ENCODE assay signal across 9 cellular contexts in the genomic region with DNA sequence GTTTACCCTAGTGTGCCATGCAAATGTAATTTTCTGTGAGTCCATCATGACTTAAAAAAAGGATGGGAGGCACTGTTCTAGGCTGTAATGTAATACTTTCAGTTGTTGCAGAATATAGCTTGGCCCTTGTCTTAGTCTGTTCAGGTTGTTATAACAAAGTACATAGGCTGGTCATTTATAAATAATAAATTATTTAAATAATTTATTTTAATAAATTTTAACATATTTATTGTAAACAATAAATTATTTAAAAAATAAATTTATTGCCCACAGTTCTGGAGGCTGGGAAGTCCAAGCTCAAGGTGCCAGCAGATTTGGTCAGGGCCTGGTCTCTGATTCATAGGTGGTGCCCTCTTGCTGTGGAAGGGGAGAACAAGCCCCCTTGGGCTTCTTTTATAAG. TPM values are rescaled to one million over a fixed set of nuclear protein-coding genes. Genes with fewer than 3 reads are reported as not detected.
"Had no signal": no experiment of that assay in that cellular context is flagged by ENCODE, and none has a peak within 500 bp of the region (broad histone marks: within the 10 kb centered on the region; RNA-seq: fewer than 3 reads in every experiment).

No MANE protein-coding gene starts in this region.

- H3K27ac Mint-ChIP-seq: HFFc6, IgD-negative memory B cell had no signal

- H2AFZ ChIP-seq: GM23248 had no signal

- H3K36me3 Mint-ChIP-seq: IgD-negative memory B cell had no signal

- H3K4me3 Mint-ChIP-seq: HFFc6, IgD-negative memory B cell had no signal

- H3K27ac ChIP-seq: GM23248, KMS-11 had no signal

- ATAC-seq: HCT116 had no signal

- H3K4me2 ChIP-seq: KMS-11 had no signal

- DNase-seq: GM23248, GOT3, H7, HFFc6, KBM-7 had no signal

- H3K4me1 ChIP-seq: HAP-1 had no signal

- H3K36me3 ChIP-seq: HAP-1 had no signal

- H3K4me1 Mint-ChIP-seq: IgD-negative memory B cell had no signal

- H3K9ac ChIP-seq: GM23248, KMS-11 had no signal

- H3K9me3 Mint-ChIP-seq: HFFc6, IgD-negative memory B cell had no signal

- H3K4me3 ChIP-seq: GM23248, HAP-1 had no signal

RNA-seq across cellular contexts. Expression of a gene that starts 35.2 kb away (rescaled TPM):
- polyA plus RNA-seq: GM23248, IgD-negative memory B cell had no signal
